Comparison of ENCODE assay signal across 8 cellular contexts in genomic region chr9:113446323-113446740, GRCh38. TPM values are rescaled to one million over a fixed set of nuclear protein-coding genes. Genes with fewer than 3 reads are reported as not detected.
A peak's percentile ranks its signal among the peaks of the same experiment; 100 is the strongest.
DNase-seq lines count a peak whose midpoint lies in the region; ATAC-seq and TF ChIP-seq lines count a peak whose summit lies in the region.

No MANE protein-coding gene starts in this region.

- H3K36me3 ChIP-seq in neuron (ENCODE audit: insufficient read depth, low read length), result no peaks in the 10 kb centered on the region

- H3K4me1 ChIP-seq in neuron (ENCODE audit: insufficient read depth, low read length), result peaks cover 2% of the 10 kb centered on the region

- no peak overlapping the region for H3K4me3 ChIP-seq in neuron (ENCODE audit: low read length)

- H3K27me3 ChIP-seq in neuron (ENCODE audit: insufficient read depth, low read length), result no peaks in the 10 kb centered on the region

- peak; percentile 25 to 67 for DNase-seq in NCI-H524 (lab: John Stamatoyannopoulos, UW)
- DNase-seq in NCI-H524 treated with DMSO at 0.1 percent for 48 hours (lab: John Stamatoyannopoulos, UW), result no peak
- peak; percentile 63 for DNase-seq in HuH-7.5 (ENCODE audit: low spot score)
- DNase-seq in fibroblast of peridontal ligament (ENCODE audit: extremely low read depth), result peak; percentile 81
- DNase-seq in activated T-cell treated with anti-CD3 and anti-CD28 coated beads, Interleukin-2, amount 50 U/mL, for 1 hour, result no peak
- no peak for DNase-seq in mucosa of gallbladder (ENCODE audit: low spot score)

- H3K9me3 ChIP-seq in neuron (ENCODE audit: low read length), result no peaks in the 10 kb centered on the region

- peak overlapping the region; percentile 67 for H2AFZ ChIP-seq in neuron (ENCODE audit: low read depth, low read length)

- peak; percentile 63 for ATAC-seq in SK-N-SH treated with all-trans-retinoic acid at 6 μM for 48 hours

TF ChIP-seq in SK-N-SH treated with all-trans-retinoic acid at 6 μM for 48 hours, 23 proteins besides CTCF, POLR2A, EP300 and RAD21:
- no peak for TF ChIP-seq ZNF70 (CRISPR knock-in tag; IDR thresholded peaks at IDR 0.05)
- TF ChIP-seq POU6F1 (CRISPR knock-in tag; IDR thresholded peaks at IDR 0.05; ENCODE audit: borderline replicate concordance, low read depth), result no peak
- no peak for TF ChIP-seq PATZ1 (CRISPR knock-in tag; IDR thresholded peaks at IDR 0.05; ENCODE audit: borderline replicate concordance)
- no peak for TF ChIP-seq SNAI2 (CRISPR knock-in tag; IDR thresholded peaks at IDR 0.05)
- TF ChIP-seq ZNF565 (CRISPR knock-in tag; conservative IDR thresholded peaks at IDR 0.05; ENCODE audit: low read depth), result no peak
- no peak for TF ChIP-seq ISL1 (CRISPR knock-in tag; IDR thresholded peaks at IDR 0.05)
- TF ChIP-seq CSDC2 (CRISPR knock-in tag; IDR thresholded peaks at IDR 0.05), result no peak
- TF ChIP-seq ZFP30 (CRISPR knock-in tag; IDR thresholded peaks at IDR 0.05), result no peak
- no peak for TF ChIP-seq ZC3H10 (CRISPR knock-in tag; IDR thresholded peaks at IDR 0.05)
- no peak for TF ChIP-seq CREB5 (CRISPR knock-in tag; IDR thresholded peaks at IDR 0.05; ENCODE audit: low read depth)

RNA-seq across cellular contexts. Expression of gene RGS3, which starts 17.2 kb away (rescaled TPM):
- total RNA-seq in mucosa of gallbladder, result 142 TPM

RNA-seq across cellular contexts. Expression of gene C9orf43, which starts 35.8 kb away (rescaled TPM):
- total RNA-seq in mucosa of gallbladder, result 0.37 TPM

RNA-seq across cellular contexts. Expression of gene POLE3, which starts 35.9 kb away (rescaled TPM):
- 24.5 TPM for total RNA-seq in mucosa of gallbladder

RNA-seq across cellular contexts. Expression of gene ALAD, which starts 45.2 kb away (rescaled TPM):
- total RNA-seq in mucosa of gallbladder, result 108 TPM

Comparison
In these comparisons a context has a peak if more than half of its experiments do, and no peak if none do; other contexts are left out.
1. DNase-seq: peak in NCI-H524 (2 of 2), HuH-7.5 (single experiment) and fibroblast of peridontal ligament (single experiment); none in NCI-H524 treated with DMSO at 0.1 percent for 48 hours (single experiment), activated T-cell treated with anti-CD3 and anti-CD28 coated beads, Interleukin-2, amount 50 U/mL, for 1 hour (single experiment) and mucosa of gallbladder (single experiment).